Comparison of ENCODE assay signal across 1 cellular context in genomic region chr1:221740260-221740830, GRCh38.
TF ChIP-seq lines count a peak whose summit lies in the region.

No MANE protein-coding gene starts in this region.

TF ChIP-seq in GM23338, 12 proteins besides CTCF, POLR2A, EP300 and RAD21 (continued from another document):
- TF ChIP-seq ZNF462 (CRISPR knock-in tag; IDR thresholded peaks at IDR 0.05) = no peak
- no peak for TF ChIP-seq STAT1 (IDR thresholded peaks at IDR 0.05; ENCODE audit: unreplicated experiment)
- no peak for TF ChIP-seq ETS1 (IDR thresholded peaks at IDR 0.05)
- no peak for TF ChIP-seq ZNF331 (CRISPR knock-in tag; IDR thresholded peaks at IDR 0.05; ENCODE audit: low read depth)
- no peak for TF ChIP-seq CREB1 (CRISPR knock-in tag; IDR thresholded peaks at IDR 0.05; ENCODE audit: low read depth)
- no peak for TF ChIP-seq ZNF114 (CRISPR knock-in tag; IDR thresholded peaks at IDR 0.05)
- TF ChIP-seq EZH2phosphoT487 (IDR thresholded peaks at IDR 0.05; ENCODE audit: unreplicated experiment) = no peak
- TF ChIP-seq POLR2AphosphoS5 (IDR thresholded peaks at IDR 0.05; ENCODE audit: low read depth) = no peak
- no peak for TF ChIP-seq JUNB (IDR thresholded peaks at IDR 0.05; ENCODE audit: unreplicated experiment)
